Comparison of ENCODE assay signal across 38 cellular contexts in the genomic region with DNA sequence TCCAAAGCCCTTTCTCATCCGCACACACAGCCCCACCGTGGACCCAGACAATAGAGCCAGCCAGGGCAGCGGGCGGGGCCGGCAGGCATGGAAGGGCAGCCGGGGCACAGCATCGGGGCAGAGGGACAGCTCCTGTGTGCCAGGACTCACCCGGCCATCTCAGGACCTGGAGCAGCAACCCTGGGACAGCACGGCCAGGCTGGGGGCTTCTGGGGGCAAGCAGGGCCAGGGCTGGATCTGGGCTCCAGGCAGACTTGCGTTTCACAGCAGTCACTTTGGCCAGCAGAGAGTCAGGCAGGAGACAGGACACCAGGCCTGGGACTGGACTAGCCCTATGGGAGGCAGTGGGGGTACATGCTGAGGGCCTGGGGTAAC.
"Had no signal": no experiment of that assay in that cellular context is flagged by ENCODE, and none has a peak within 500 bp of the region (broad histone marks: within the 10 kb centered on the region; RNA-seq: fewer than 3 reads in every experiment).

No MANE protein-coding gene starts in this region.

- H3K27me3 ChIP-seq: brain microvascular endothelial cell, SJCRH30 had no signal

- H3K27ac Mint-ChIP-seq: activated B cell treated with CpG ODN at 0.5 μM for 24 hours; activated CD4-positive, alpha-beta memory T cell treated with anti-CD3 and anti-CD28 coated beads, Interleukin-2, amount 10 ng/mL, durations not matched to agents 7 days and 5 days; activated CD8-positive, alpha-beta memory T cell treated with anti-CD3 and anti-CD28 coated beads, Interleukin-2, amount 10 ng/mL, durations not matched to agents 7 days and 5 days; activated naive CD8-positive, alpha-beta T cell treated with anti-CD3 and anti-CD28 coated beads for 36 hours; T-cell had no signal

- ATAC-seq: activated CD8-positive, alpha-beta memory T cell treated with anti-CD3 and anti-CD28 coated beads, Interleukin-2, amount 10 ng/mL, durations not matched to agents 7 days and 5 days; T-cell had no signal

- H3K4me2 ChIP-seq: KMS-11, PC-9 had no signal

- H2AFZ ChIP-seq: PC-9 had no signal

- H3K9me3 Mint-ChIP-seq: activated B cell treated with CpG ODN at 0.5 μM for 24 hours; activated CD4-positive, alpha-beta memory T cell treated with anti-CD3 and anti-CD28 coated beads, Interleukin-2, amount 10 ng/mL, durations not matched to agents 7 days and 5 days; activated naive CD8-positive, alpha-beta T cell treated with anti-CD3 and anti-CD28 coated beads for 36 hours; T-cell had no signal

- H3K27ac ChIP-seq: brain microvascular endothelial cell, KMS-11, PC-9, RWPE1, SJCRH30, SK-N-MC, VCaP had no signal

- H3K9ac ChIP-seq: KMS-11 had no signal

- FAIRE-seq: RCC 7860 had no signal

- H3K9me3 ChIP-seq: SJCRH30 had no signal

- H3K4me1 ChIP-seq: SJCRH30 had no signal

- DNase-seq: activated B cell treated with CpG ODN at 0.5 μM for 24 hours; activated CD4-positive, alpha-beta memory T cell treated with anti-CD3 and anti-CD28 coated beads, Interleukin-2, amount 10 ng/mL, durations not matched to agents 7 days and 5 days; activated CD4-positive, alpha-beta T cell treated with anti-CD3 and anti-CD28 coated beads for 4 hours; activated CD4-positive, alpha-beta T cell treated with anti-CD3 and anti-CD28 coated beads, Interleukin-2, amount 50 U/mL, for 1 hour; activated CD4-positive, CD25-positive, alpha-beta regulatory T cell treated with anti-CD3 and anti-CD28 coated beads, Interleukin-2, amount 50 U/mL, for 72 hours; activated CD8-positive, alpha-beta memory T cell treated with anti-CD3 and anti-CD28 coated beads for 24 hours; activated CD8-positive, alpha-beta memory T cell treated with anti-CD3 and anti-CD28 coated beads, Interleukin-2, amount 10 ng/mL, durations not matched to agents 7 days and 5 days; activated CD8-positive, alpha-beta memory T cell treated with anti-CD3 and anti-CD28 coated beads, Interleukin-2, amount 50 U/mL, for 48 hours; activated effector memory CD4-positive, alpha-beta T cell treated with Interleukin-2 at 50 U/mL for 16 hours; activated naive CD4-positive, alpha-beta T cell treated with anti-CD3 and anti-CD28 coated beads, Interleukin-2, amount 50 U/mL, for 16 hours; activated naive CD8-positive, alpha-beta T cell treated with anti-CD3 and anti-CD28 coated beads for 36 hours; activated T-cell treated with anti-CD3 and anti-CD28 coated beads, Interleukin-2, amount 50 U/mL, for 48 hours; amniotic stem cell; aorta; brain microvascular endothelial cell; central memory CD4-positive, alpha-beta T cell; NCI-H1092 treated with DMSO at 0.1 percent for 48 hours; NCI-H1417; NCI-H146; NCI-H187; NCI-H2029 treated with DMSO at 0.1 percent for 48 hours; NCI-H2107; NCI-H2171; NCI-H510A; NCI-H526; NCI-H748 treated with DMSO at 0.1 percent for 48 hours; NK-92 treated with Interleukin-12 subunit alpha and Interleukin-12 subunit beta, amount 100 ng/mL, for 24 hours; PC-9; SHP77; SJCRH30; T-cell; T-helper 2 cell; T-helper 9 cell had no signal

- H3K27me3 Mint-ChIP-seq: activated B cell treated with CpG ODN at 0.5 μM for 24 hours; activated CD4-positive, alpha-beta memory T cell treated with anti-CD3 and anti-CD28 coated beads, Interleukin-2, amount 10 ng/mL, durations not matched to agents 7 days and 5 days; activated CD8-positive, alpha-beta memory T cell treated with anti-CD3 and anti-CD28 coated beads, Interleukin-2, amount 10 ng/mL, durations not matched to agents 7 days and 5 days; activated naive CD8-positive, alpha-beta T cell treated with anti-CD3 and anti-CD28 coated beads for 36 hours; T-cell had no signal

- H3K4me3 ChIP-seq: PC-9, SJCRH30, SK-N-MC had no signal

- H3K4me3 Mint-ChIP-seq: activated B cell treated with CpG ODN at 0.5 μM for 24 hours; activated CD4-positive, alpha-beta memory T cell treated with anti-CD3 and anti-CD28 coated beads, Interleukin-2, amount 10 ng/mL, durations not matched to agents 7 days and 5 days; activated CD8-positive, alpha-beta memory T cell treated with anti-CD3 and anti-CD28 coated beads, Interleukin-2, amount 10 ng/mL, durations not matched to agents 7 days and 5 days; activated naive CD8-positive, alpha-beta T cell treated with anti-CD3 and anti-CD28 coated beads for 36 hours; T-cell had no signal

- H3K36me3 Mint-ChIP-seq: activated CD8-positive, alpha-beta memory T cell treated with anti-CD3 and anti-CD28 coated beads, Interleukin-2, amount 10 ng/mL, durations not matched to agents 7 days and 5 days; activated naive CD8-positive, alpha-beta T cell treated with anti-CD3 and anti-CD28 coated beads for 36 hours; T-cell had no signal

- H3K4me1 Mint-ChIP-seq: activated B cell treated with CpG ODN at 0.5 μM for 24 hours; activated CD4-positive, alpha-beta memory T cell treated with anti-CD3 and anti-CD28 coated beads, Interleukin-2, amount 10 ng/mL, durations not matched to agents 7 days and 5 days; activated naive CD8-positive, alpha-beta T cell treated with anti-CD3 and anti-CD28 coated beads for 36 hours; T-cell had no signal

- H3K36me3 ChIP-seq: brain microvascular endothelial cell, SJCRH30 had no signal
